In the genomic region with DNA sequence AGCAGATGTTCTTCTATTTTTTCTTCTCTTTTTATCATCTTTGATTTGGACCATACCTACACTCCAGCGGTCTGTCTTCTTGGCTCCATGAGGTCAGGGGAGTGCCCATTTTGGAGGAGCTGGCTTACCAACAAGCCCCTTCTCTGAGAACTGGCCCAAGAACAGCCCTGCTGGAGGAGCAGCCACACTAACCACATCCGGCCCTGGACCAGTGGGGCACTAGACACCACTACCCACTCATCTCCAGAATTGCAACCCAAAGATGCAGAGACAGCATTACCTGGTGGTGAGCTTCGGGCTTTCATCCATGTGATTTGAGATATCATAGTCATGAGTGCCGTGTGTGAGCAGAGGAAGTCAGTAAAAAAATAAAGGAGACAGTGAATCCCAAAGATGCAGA, we compare ENCODE assay signal across 29 cellular contexts.
"Had no signal": no experiment of that assay in that cellular context is flagged by ENCODE, and none has a peak within 500 bp of the region (broad histone marks: within the 10 kb centered on the region; RNA-seq: fewer than 3 reads in every experiment).

No MANE protein-coding gene starts in this region.

- H3K4me3 ChIP-seq: ascending aorta, breast epithelium, cardiac muscle cell, colonic mucosa had no signal

- H3K27ac Mint-ChIP-seq: activated B cell treated with CpG ODN at 0.5 μM for 24 hours; activated CD8-positive, alpha-beta memory T cell treated with anti-CD3 and anti-CD28 coated beads, Interleukin-2, amount 10 ng/mL, durations not matched to agents 7 days and 5 days; activated CD8-positive, alpha-beta T cell treated with anti-CD3 and anti-CD28 coated beads, Interleukin-2, amount 10 ng/mL, durations not matched to agents 7 days and 5 days; activated naive CD4-positive, alpha-beta T cell treated with anti-CD3 and anti-CD28 coated beads for 36 hours; activated naive CD4-positive, alpha-beta T cell treated with anti-CD3 and anti-CD28 coated beads, Interleukin-2, amount 50 U/mL, for 24 hours; activated naive CD8-positive, alpha-beta T cell treated with anti-CD3 and anti-CD28 coated beads for 36 hours; activated naive CD8-positive, alpha-beta T cell treated with anti-CD3 and anti-CD28 coated beads, Interleukin-2, amount 50 U/mL, for 24 hours; activated T-helper 1 cell treated with anti-CD3 and anti-CD28 coated beads, Interleukin-12 subunit alpha, Interleukin-12 subunit beta, Interleukin-2, Interleukin-4 antibody, amounts not matched to agents 30 ng/mL and 10 ng/mL and 1 ng/mL, durations not matched to agents 14 hours and 24 hours and 36 hours; activated T-helper 2 cell treated with anti-CD3 and anti-CD28 coated beads, Interferon-gamma antibody, Interleukin-2, Interleukin-4, amounts not matched to agents 10 μg/mL and 5 μg/mL and 100 μg/mL, durations not matched to agents 14 hours and 24 hours and 36 hours; brain; T-helper 1 cell treated with Interleukin-12 subunit alpha and Interleukin-12 subunit beta and Interleukin-4 antibody, amounts not matched to agents 30 μg/mL and 1 μg/mL, for 36 hours had no signal

- DNase-seq: activated B cell treated with CpG ODN at 0.5 μM for 24 hours; activated CD4-positive, alpha-beta T cell treated with anti-CD3 and anti-CD28 coated beads for 48 hours; activated CD4-positive, alpha-beta T cell treated with anti-CD3 and anti-CD28 coated beads, Interleukin-2, amount 50 U/mL, for 1 hour; activated CD4-positive, alpha-beta T cell treated with anti-CD3 and anti-CD28 coated beads, Interleukin-2, amount 50 U/mL, for 48 hours; activated CD8-positive, alpha-beta memory T cell treated with anti-CD3 and anti-CD28 coated beads, Interleukin-2, amount 10 ng/mL, durations not matched to agents 7 days and 5 days; activated CD8-positive, alpha-beta memory T cell treated with anti-CD3 and anti-CD28 coated beads, Interleukin-2, amount 50 U/mL, for 4 hours; activated CD8-positive, alpha-beta T cell treated with anti-CD3 and anti-CD28 coated beads, Interleukin-2, amount 10 ng/mL, durations not matched to agents 7 days and 5 days; activated effector memory CD4-positive, alpha-beta T cell treated with anti-CD3 and anti-CD28 coated beads, Interleukin-2, amount 50 U/mL, for 16 hours; activated naive CD4-positive, alpha-beta T cell treated with anti-CD3 and anti-CD28 coated beads for 36 hours; activated naive CD8-positive, alpha-beta T cell treated with anti-CD3 and anti-CD28 coated beads for 36 hours; activated naive CD8-positive, alpha-beta T cell treated with anti-CD3 and anti-CD28 coated beads, Interleukin-2, amount 50 U/mL, for 24 hours; activated T-cell treated with anti-CD3 and anti-CD28 coated beads, Interleukin-2, amount 50 U/mL, for 1 hour; activated T-cell treated with anti-CD3 and anti-CD28 coated beads, Interleukin-2, amount 50 U/mL, for 48 hours; central memory CD4-positive, alpha-beta T cell; cerebellar nuclear complex; colonic mucosa; effector CD8-positive, alpha-beta T cell; foreskin fibroblast; head of caudate nucleus; T1000; WERI-Rb-1 had no signal

- H3K27me3 Mint-ChIP-seq: activated B cell treated with CpG ODN at 0.5 μM for 24 hours; activated CD8-positive, alpha-beta memory T cell treated with anti-CD3 and anti-CD28 coated beads, Interleukin-2, amount 10 ng/mL, durations not matched to agents 7 days and 5 days; activated naive CD4-positive, alpha-beta T cell treated with anti-CD3 and anti-CD28 coated beads, Interleukin-2, amount 50 U/mL, for 24 hours; activated naive CD8-positive, alpha-beta T cell treated with anti-CD3 and anti-CD28 coated beads for 36 hours had no signal

- H3K4me3 Mint-ChIP-seq: activated B cell treated with CpG ODN at 0.5 μM for 24 hours; activated CD8-positive, alpha-beta memory T cell treated with anti-CD3 and anti-CD28 coated beads, Interleukin-2, amount 10 ng/mL, durations not matched to agents 7 days and 5 days; activated CD8-positive, alpha-beta T cell treated with anti-CD3 and anti-CD28 coated beads, Interleukin-2, amount 10 ng/mL, durations not matched to agents 7 days and 5 days; activated naive CD4-positive, alpha-beta T cell treated with anti-CD3 and anti-CD28 coated beads for 36 hours; activated naive CD4-positive, alpha-beta T cell treated with anti-CD3 and anti-CD28 coated beads, Interleukin-2, amount 50 U/mL, for 24 hours; activated naive CD8-positive, alpha-beta T cell treated with anti-CD3 and anti-CD28 coated beads for 36 hours; activated naive CD8-positive, alpha-beta T cell treated with anti-CD3 and anti-CD28 coated beads, Interleukin-2, amount 50 U/mL, for 24 hours; activated T-helper 1 cell treated with anti-CD3 and anti-CD28 coated beads, Interleukin-12 subunit alpha, Interleukin-12 subunit beta, Interleukin-2, Interleukin-4 antibody, amounts not matched to agents 30 ng/mL and 10 ng/mL and 1 ng/mL, durations not matched to agents 14 hours and 24 hours and 36 hours; brain; T-helper 1 cell treated with Interleukin-12 subunit alpha and Interleukin-12 subunit beta and Interleukin-4 antibody, amounts not matched to agents 30 μg/mL and 1 μg/mL, for 36 hours had no signal

- H3K27ac ChIP-seq: ascending aorta, cardiac muscle cell, colonic mucosa, WERI-Rb-1 had no signal

- H3K9me3 Mint-ChIP-seq: activated naive CD4-positive, alpha-beta T cell treated with anti-CD3 and anti-CD28 coated beads, Interleukin-2, amount 50 U/mL, for 24 hours had no signal

- H3K27me3 ChIP-seq: ascending aorta, breast epithelium, cardiac muscle cell, colonic mucosa had no signal

- H3K4me1 Mint-ChIP-seq: activated B cell treated with CpG ODN at 0.5 μM for 24 hours; activated CD8-positive, alpha-beta memory T cell treated with anti-CD3 and anti-CD28 coated beads, Interleukin-2, amount 10 ng/mL, durations not matched to agents 7 days and 5 days; activated naive CD4-positive, alpha-beta T cell treated with anti-CD3 and anti-CD28 coated beads, Interleukin-2, amount 50 U/mL, for 24 hours; activated naive CD8-positive, alpha-beta T cell treated with anti-CD3 and anti-CD28 coated beads for 36 hours; activated naive CD8-positive, alpha-beta T cell treated with anti-CD3 and anti-CD28 coated beads, Interleukin-2, amount 50 U/mL, for 24 hours had no signal

- H3K36me3 Mint-ChIP-seq: activated CD8-positive, alpha-beta memory T cell treated with anti-CD3 and anti-CD28 coated beads, Interleukin-2, amount 10 ng/mL, durations not matched to agents 7 days and 5 days; activated naive CD4-positive, alpha-beta T cell treated with anti-CD3 and anti-CD28 coated beads, Interleukin-2, amount 50 U/mL, for 24 hours; activated naive CD8-positive, alpha-beta T cell treated with anti-CD3 and anti-CD28 coated beads for 36 hours; brain had no signal
